In the genomic region with DNA sequence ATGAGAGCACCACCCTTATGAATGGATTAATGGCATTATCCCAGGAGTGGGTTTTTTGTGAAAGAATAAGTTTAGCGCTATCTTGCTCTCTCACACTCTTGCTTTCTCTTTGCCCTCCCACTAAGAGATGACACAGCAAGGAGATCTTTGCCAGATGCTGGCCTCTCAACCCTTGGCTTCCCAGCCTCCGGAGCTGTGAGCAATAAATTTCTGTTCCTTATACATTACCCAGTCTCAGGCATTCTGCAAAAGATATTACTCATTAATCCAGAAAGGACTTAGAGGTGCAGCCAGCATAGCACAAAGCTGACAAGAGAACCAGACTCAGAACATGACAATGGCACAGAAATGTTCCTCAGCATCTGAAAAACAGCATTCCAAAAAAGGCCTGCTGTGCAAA, we compare ENCODE assay signal across 2 cellular contexts.
TF ChIP-seq lines count a peak whose summit lies in the region.

No MANE protein-coding gene starts in this region.

TF ChIP-seq in A549, 52 proteins besides CTCF, POLR2A, EP300 and RAD21:
- no peak for TF ChIP-seq ZSCAN20 (CRISPR knock-in tag; IDR thresholded peaks at IDR 0.05)
- TF ChIP-seq TFCP2L1 (CRISPR knock-in tag; IDR thresholded peaks at IDR 0.05): no peak

TF ChIP-seq in IMR-90, 13 proteins besides CTCF, POLR2A, EP300 and RAD21:
- TF ChIP-seq CHD1 (IDR thresholded peaks at IDR 0.05; ENCODE audit: low read depth, low read length): no peak
- no peak for TF ChIP-seq SMC3 (IDR thresholded peaks at IDR 0.05; ENCODE audit: low read depth, low read length)
- no peak for TF ChIP-seq BHLHE40 (IDR thresholded peaks at IDR 0.05; ENCODE audit: low read depth, low read length)
- no peak for TF ChIP-seq CEBPB (IDR thresholded peaks at IDR 0.05; ENCODE audit: low read depth, low read length)
- no peak for TF ChIP-seq FOS (IDR thresholded peaks at IDR 0.05; ENCODE audit: low read depth, low read length)
- no peak for TF ChIP-seq MXI1 (IDR thresholded peaks at IDR 0.05; ENCODE audit: borderline replicate concordance, low read depth, low read length)
- TF ChIP-seq, protein P1, sequence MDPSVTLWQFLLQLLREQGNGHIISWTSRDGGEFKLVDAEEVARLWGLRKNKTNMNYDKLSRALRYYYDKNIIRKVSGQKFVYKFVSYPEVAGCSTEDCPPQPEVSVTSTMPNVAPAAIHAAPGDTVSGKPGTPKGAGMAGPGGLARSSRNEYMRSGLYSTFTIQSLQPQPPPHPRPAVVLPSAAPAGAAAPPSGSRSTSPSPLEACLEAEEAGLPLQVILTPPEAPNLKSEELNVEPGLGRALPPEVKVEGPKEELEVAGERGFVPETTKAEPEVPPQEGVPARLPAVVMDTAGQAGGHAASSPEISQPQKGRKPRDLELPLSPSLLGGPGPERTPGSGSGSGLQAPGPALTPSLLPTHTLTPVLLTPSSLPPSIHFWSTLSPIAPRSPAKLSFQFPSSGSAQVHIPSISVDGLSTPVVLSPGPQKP (IDR thresholded peaks at IDR 0.05; ENCODE audit: borderline replicate concordance, low read depth, low read length): no peak
- TF ChIP-seq RFX5 (IDR thresholded peaks at IDR 0.05; ENCODE audit: low read depth, low read length): no peak
- no peak for TF ChIP-seq RCOR1 (IDR thresholded peaks at IDR 0.05; ENCODE audit: insufficient replicate concordance, low read length)
- TF ChIP-seq NFE2L2 (IDR thresholded peaks at IDR 0.05; ENCODE audit: low read depth, low read length): no peak
- TF ChIP-seq MAZ (IDR thresholded peaks at IDR 0.05; ENCODE audit: borderline replicate concordance, low read depth, low read length): no peak
- TF ChIP-seq, protein P2, sequence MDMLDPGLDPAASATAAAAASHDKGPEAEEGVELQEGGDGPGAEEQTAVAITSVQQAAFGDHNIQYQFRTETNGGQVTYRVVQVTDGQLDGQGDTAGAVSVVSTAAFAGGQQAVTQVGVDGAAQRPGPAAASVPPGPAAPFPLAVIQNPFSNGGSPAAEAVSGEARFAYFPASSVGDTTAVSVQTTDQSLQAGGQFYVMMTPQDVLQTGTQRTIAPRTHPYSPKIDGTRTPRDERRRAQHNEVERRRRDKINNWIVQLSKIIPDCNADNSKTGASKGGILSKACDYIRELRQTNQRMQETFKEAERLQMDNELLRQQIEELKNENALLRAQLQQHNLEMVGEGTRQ (IDR thresholded peaks at IDR 0.05; ENCODE audit: low read depth, low read length): no peak
- no peak for TF ChIP-seq MAFK (IDR thresholded peaks at IDR 0.05; ENCODE audit: low read depth, low read length)
